ENCODE assay signal across 9 cellular contexts in genomic region chr14:22427771-22428228, GRCh38.
DNase-seq lines count a peak whose midpoint lies in the region; ATAC-seq and TF ChIP-seq lines count a peak whose summit lies in the region.
"Had no signal": no experiment of that assay in that cellular context is flagged by ENCODE, and none has a peak within 500 bp of the region (broad histone marks: within the 10 kb centered on the region; RNA-seq: fewer than 3 reads in every experiment).

No MANE protein-coding gene starts in this region.

- H3K27me3 ChIP-seq in breast epithelium, result no peaks in the 10 kb centered on the region
- no peaks in the 10 kb centered on the region for H3K27me3 ChIP-seq in lower lobe of right lung (ENCODE audit: low read depth)
- no peaks in the 10 kb centered on the region for H3K27me3 ChIP-seq in upper lobe of left lung

- TF ChIP-seq POLR2A in breast epithelium (IDR thresholded peaks at IDR 0.05) (no peak), upper lobe of left lung (IDR thresholded peaks at IDR 0.05) (no peak)

- ATAC-seq in lower lobe of right lung (peak; percentile 73 to 78), upper lobe of left lung (ENCODE audit: low FRiP score in 2 of 2) (peak; percentile 64 to 88), GM21528 (IDR thresholded peaks at IDR 0.05; ENCODE audit: low FRiP score, unreplicated experiment) (no peak), GM18502 (IDR thresholded peaks at IDR 0.05; ENCODE audit: poor library complexity, unreplicated experiment) (no peak)

- H3K4me3 ChIP-seq in breast epithelium (peak overlapping the region in 1 of 3 donors; percentile 13), lower lobe of right lung (peak overlapping the region; percentile 7), upper lobe of left lung (peak overlapping the region in 1 of 4 donors; percentile 17)

- H3K27ac ChIP-seq in breast epithelium, result peak overlapping the region; percentile 22 to 45
- H3K27ac ChIP-seq in lower lobe of right lung, result peak overlapping the region; percentile 51
- peak overlapping the region; percentile 44 to 74 (median 66) for H3K27ac ChIP-seq in upper lobe of left lung
- H3K27ac ChIP-seq: KMS-11 had no signal

- intact Hi-C loops in breast epithelium (cut with DNase I; ENCODE audit: low total_unique reads) (no loop called here), lower lobe of right lung (cut with DNase I) (no loop called here)

- TF ChIP-seq EP300 in upper lobe of left lung (IDR thresholded peaks at IDR 0.05), result peak in 1 of 4 donors; percentile 9

- TF ChIP-seq CTCF in breast epithelium (IDR thresholded peaks at IDR 0.05) (no peak), lower lobe of right lung (IDR thresholded peaks at IDR 0.05) (no peak), upper lobe of left lung (IDR thresholded peaks at IDR 0.05) (no peak)

- H3K36me3 ChIP-seq in breast epithelium (no peaks in the 10 kb centered on the region), lower lobe of right lung (no peaks in the 10 kb centered on the region), upper lobe of left lung (no peaks in the 10 kb centered on the region)

- WGBS in upper lobe of left lung, 2 donors, result 26 to 34% methylated on average over 9 of the region's 9 CpGs

- H3K9me3 ChIP-seq in breast epithelium (no peaks in the 10 kb centered on the region), lower lobe of right lung (no peaks in the 10 kb centered on the region), upper lobe of left lung (no peaks in the 10 kb centered on the region)

- H3K4me1 ChIP-seq in breast epithelium, result peaks cover 0 to 3% of the 10 kb centered on the region in 2 donors
- H3K4me1 ChIP-seq in lower lobe of right lung, result peaks cover 42% of the 10 kb centered on the region
- peaks cover 28 to 34% (median 31%) of the 10 kb centered on the region in 4 donors for H3K4me1 ChIP-seq in upper lobe of left lung

- DNase-seq in Kasumi-1 (lab: John Stamatoyannopoulos, UW), result peak; percentile 90 to 91
- DNase-seq in breast epithelium (ENCODE audit: low spot score in 2 of 2), result no peak
- DNase-seq in lower lobe of right lung, result peak; percentile 54
- peak in 1 of 2 donors; percentile 59 for DNase-seq in upper lobe of left lung
- DNase-seq in A172 (ENCODE audit: low spot score), result no peak
- DNase-seq in COR-L47 (lab: John Stamatoyannopoulos, UW), result no peak

Comparison
In these comparisons a context has a peak if more than half of its experiments do, and no peak if none do; other contexts are left out.
1. DNase-seq: peak in Kasumi-1 (2 of 2) and lower lobe of right lung (single experiment); none in breast epithelium (0 of 2), A172 (single experiment) and COR-L47 (single experiment).
2. ATAC-seq: peak in lower lobe of right lung (2 of 2) and upper lobe of left lung (2 of 2); none in GM21528 (single experiment) and GM18502 (single experiment).
3. Peak in every context shown above with its lines, with median percentiles within 50 percentile points of each other: H3K27ac ChIP-seq.